16 cellular contexts compared by ENCODE assay signal in genomic region chr6:111750147-111750546, GRCh38.
DNase-seq lines count a peak whose midpoint lies in the region; ATAC-seq and TF ChIP-seq lines count a peak whose summit lies in the region.
"Had no signal": no experiment of that assay in that cellular context is flagged by ENCODE, and none has a peak within 500 bp of the region (broad histone marks: within the 10 kb centered on the region; RNA-seq: fewer than 3 reads in every experiment).

No MANE protein-coding gene starts in this region.

- no peak for DNase-seq in CD8-positive, alpha-beta T cell
- DNase-seq in natural killer cell (no peak), SHP77 treated with DMSO at 0.1 percent for 48 hours (lab: John Stamatoyannopoulos, UW) (no peak), SHP77 (lab: John Stamatoyannopoulos, UW) (no peak)
- no peak for DNase-seq in stimulated activated CD4-positive, alpha-beta T cell treated with anti-CD3 and anti-CD28 coated beads, Interleukin-15, amount 100 ng/mL, for 24 hours
- DNase-seq: amniotic stem cell; C1 segment of cervical spinal cord; erythroblast; HCEC 1CT; heart right ventricle; NK-92 treated with Interleukin-12 subunit alpha and Interleukin-12 subunit beta, amount 100 ng/mL, for 24 hours; stimulated activated CD4-positive, alpha-beta T cell treated with anti-CD3 and anti-CD28 coated beads, Interleukin-12 subunit alpha, Interleukin-12 subunit beta, amount 100 ng/mL, for 4 hours; substantia nigra had no signal

- H3K4me3 Mint-ChIP-seq in CD8-positive, alpha-beta T cell, result peak overlapping the region; percentile 49
- H3K4me3 Mint-ChIP-seq in IgD-negative memory B cell, result peak overlapping the region in 2 of 4 donors; percentile 64 to 89
- H3K4me3 Mint-ChIP-seq in natural killer cell, result peak overlapping the region; percentile 86

- POLR2A ChIA-PET in CD8-positive, alpha-beta T cell (lab: Charles Lee), result interaction anchor here (0.6 to 1.1 kb wide), 3 partner anchors 9 to 140 kb away, joined by 3 to 6 read pairs (median 3); no protein-coding TSS in a partner anchor

- no peaks in the 10 kb centered on the region for H3K27me3 Mint-ChIP-seq in CD8-positive, alpha-beta T cell (ENCODE audit: low read depth)
- H3K27me3 Mint-ChIP-seq in IgD-negative memory B cell (peaks cover 3% of the 10 kb centered on the region), natural killer cell (ENCODE audit: low read depth in 2 of 2) (no peaks in the 10 kb centered on the region)

- ATAC-seq in CD8-positive, alpha-beta T cell, result no peak
- ATAC-seq in natural killer cell (no peak), HG03520 (IDR thresholded peaks at IDR 0.05; ENCODE audit: unreplicated experiment) (no peak)
- ATAC-seq: heart right ventricle had no signal

- H3K27me3 ChIP-seq in CD8-positive, alpha-beta T cell (ENCODE audit: insufficient read depth, low read length), result no peaks in the 10 kb centered on the region
- H3K27me3 ChIP-seq: heart right ventricle had no signal

- H3K27ac Mint-ChIP-seq in CD8-positive, alpha-beta T cell, result peak overlapping the region; percentile 97
- H3K27ac Mint-ChIP-seq in IgD-negative memory B cell, result peak overlapping the region in 2 of 3 donors; percentile 60 to 63
- peak overlapping the region; percentile 92 to 100 for H3K27ac Mint-ChIP-seq in natural killer cell

- intact Hi-C loops in CD8-positive, alpha-beta T cell (cut with DNase I, micrococcal nuclease), result loop anchor here in 1 of 2 experiments (2.0 kb wide), 1 partner anchor 15 kb away; no protein-coding TSS in a partner anchor
- intact Hi-C loops in natural killer cell (cut with micrococcal nuclease), result loop anchor here (2.0 to 5.0 kb wide), 4 partner anchors 13 to 122 kb away; partner anchors contain the start of gene FYN

- H3K27ac ChIP-seq in CD8-positive, alpha-beta T cell (ENCODE audit: low read depth, low read length), result peak overlapping the region; percentile 73
- H3K27ac ChIP-seq in angular gyrus (ENCODE audit: low read depth, low read length), result peak overlapping the region; percentile 9

- no peaks in the 10 kb centered on the region for H3K9me3 ChIP-seq in CD8-positive, alpha-beta T cell (ENCODE audit: low read length)
- H3K9me3 ChIP-seq: heart right ventricle had no signal

- no peaks in the 10 kb centered on the region for H3K9me3 Mint-ChIP-seq in CD8-positive, alpha-beta T cell
- H3K9me3 Mint-ChIP-seq in IgD-negative memory B cell (no peaks in the 10 kb centered on the region), natural killer cell (no peaks in the 10 kb centered on the region)

- TF ChIP-seq CTCF in CD8-positive, alpha-beta T cell (IDR thresholded peaks at IDR 0.05), result no peak
- no peak for TF ChIP-seq CTCF in natural killer cell (IDR thresholded peaks at IDR 0.05)

- CTCF ChIA-PET in CD8-positive, alpha-beta T cell (lab: Charles Lee), result interaction anchor here (1.0 kb wide), 1 partner anchor 14 kb away, joined by 3 read pairs; no protein-coding TSS in a partner anchor

- H3K4me3 ChIP-seq in CD8-positive, alpha-beta T cell (ENCODE audit: low read depth, low read length), result no peak overlapping the region
- H3K4me3 ChIP-seq: heart right ventricle had no signal

- H3K4me1 ChIP-seq in CD8-positive, alpha-beta T cell (ENCODE audit: insufficient read depth, low read length), result peaks cover 97% of the 10 kb centered on the region

- no peaks in the 10 kb centered on the region for H3K36me3 ChIP-seq in CD8-positive, alpha-beta T cell (ENCODE audit: insufficient read depth, low read length)
- H3K36me3 ChIP-seq: heart right ventricle had no signal

- H3K36me3 Mint-ChIP-seq in CD8-positive, alpha-beta T cell, result peaks cover 70% of the 10 kb centered on the region
- H3K36me3 Mint-ChIP-seq in IgD-negative memory B cell (no peaks in the 10 kb centered on the region), natural killer cell (no peaks in the 10 kb centered on the region)

- H3K4me1 Mint-ChIP-seq in CD8-positive, alpha-beta T cell (ENCODE audit: low read depth), result peaks cover 96% of the 10 kb centered on the region
- H3K4me1 Mint-ChIP-seq in IgD-negative memory B cell (peaks cover 46 to 79% (median 47%) of the 10 kb centered on the region in 3 donors), natural killer cell (peaks cover 95 to 96% of the 10 kb centered on the region in 2 donors)
